Comparison of ENCODE assay signal across 13 cellular contexts in the genomic region with DNA sequence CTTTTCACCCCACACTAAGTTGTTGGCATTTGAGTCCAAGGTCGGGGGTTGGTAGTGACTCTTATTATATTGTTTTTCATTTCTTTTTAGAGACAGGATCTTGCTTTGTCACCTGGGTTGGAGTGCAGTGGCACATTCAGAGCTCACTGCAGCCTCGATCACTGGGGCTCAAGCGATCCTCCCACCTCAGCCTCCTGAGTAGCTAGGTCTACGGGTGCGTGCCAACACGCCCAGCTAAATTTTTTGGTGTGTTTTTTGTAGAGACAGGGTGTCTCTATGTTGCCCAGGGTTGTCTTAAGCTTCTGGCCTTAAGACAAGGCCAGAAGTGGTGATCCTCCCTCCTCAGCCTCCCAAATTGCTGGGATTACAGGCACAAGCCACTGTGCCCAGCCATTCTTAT. TPM values are rescaled to one million over a fixed set of nuclear protein-coding genes. Genes with fewer than 3 reads are reported as not detected.
DNase-seq lines count a peak whose midpoint lies in the region; ATAC-seq and TF ChIP-seq lines count a peak whose summit lies in the region.
"Had no signal": no experiment of that assay in that cellular context is flagged by ENCODE, and none has a peak within 500 bp of the region (broad histone marks: within the 10 kb centered on the region; RNA-seq: fewer than 3 reads in every experiment).

No MANE protein-coding gene starts in this region.

- no peak overlapping the region for H3K4me3 ChIP-seq in right atrium auricular region
- no peak overlapping the region for H3K4me3 ChIP-seq in trophoblast cell (ENCODE audit: low read depth, low read length)
- H3K4me3 ChIP-seq: BLaER1 treated with 17β-estradiol and CSF1 and Interleukin-3, amounts not matched to agents 10 nM and 100 nM had no signal

- H3K4ac ChIP-seq in trophoblast cell (ENCODE audit: low read depth, low read length), result no peak overlapping the region

- peak overlapping the region; percentile 60 to 70 for H3K27ac ChIP-seq in right atrium auricular region
- H3K27ac ChIP-seq in trophoblast cell (ENCODE audit: low read depth, low read length), result no peak overlapping the region
- H3K27ac ChIP-seq: BLaER1 treated with 17β-estradiol and CSF1 and Interleukin-3, amounts not matched to agents 10 nM and 100 nM had no signal

- DNase-seq in right atrium auricular region (ENCODE audit: low spot score), result no peak
- DNase-seq in Right ventricle myocardium inferior (ENCODE audit: missing footprints), result no peak
- no peak for DNase-seq in endothelial cell (ENCODE audit: low spot score)
- DNase-seq in trophoblast cell, result no peak
- DNase-seq in NOMO-1 treated with dmso at 0.1 percent for 144 hours (lab: John Stamatoyannopoulos, UW; ENCODE audit: unreplicated experiment), result no peak
- DNase-seq in NOMO-1 treated with DMSO at 0.1 percent for 48 hours (lab: John Stamatoyannopoulos, UW; ENCODE audit: unreplicated experiment), result no peak
- no peak for DNase-seq in NCI-H1105 treated with DMSO at 0.1 percent for 48 hours (lab: John Stamatoyannopoulos, UW)
- DNase-seq: ACHN; CD4-positive, CD25-positive, alpha-beta regulatory T cell; DMS53; HCEC 1CT; HFFc6 had no signal

- peaks cover 4% of the 10 kb centered on the region for H3K4me1 Mint-ChIP-seq in endothelial cell (ENCODE audit: unreplicated experiment)
- H3K4me1 Mint-ChIP-seq: CD4-positive, CD25-positive, alpha-beta regulatory T cell had no signal

- no peak for TF ChIP-seq CTCF in right atrium auricular region (IDR thresholded peaks at IDR 0.05)
- no peak for TF ChIP-seq CTCF in endothelial cell (IDR thresholded peaks at IDR 0.05; ENCODE audit: unreplicated experiment)

- H3K4me1 ChIP-seq in right atrium auricular region, result peaks cover 0 to 21% of the 10 kb centered on the region in 2 donors
- H3K4me1 ChIP-seq in trophoblast cell (ENCODE audit: control insufficient read depth in 1 of 2, insufficient read depth in 2 of 2, low read length in 2 of 2), result peaks cover 6 to 22% of the 10 kb centered on the region in 2 experiments

- no peaks in the 10 kb centered on the region for H3K36me3 Mint-ChIP-seq in endothelial cell (ENCODE audit: low read depth, unreplicated experiment)
- H3K36me3 Mint-ChIP-seq: CD4-positive, CD25-positive, alpha-beta regulatory T cell had no signal

- peak overlapping the region; percentile 23 for H4K91ac ChIP-seq in trophoblast cell (ENCODE audit: low read depth, low read length)

- no CpG with 5 or more reads among the region's 6 CpGs for WGBS in trophoblast cell (ENCODE audit: extremely low coverage, insufficient coverage, insufficient read length)

- H3K9ac ChIP-seq in trophoblast cell (ENCODE audit: low read length), result no peak overlapping the region
- H3K9ac ChIP-seq: BLaER1 treated with 17β-estradiol and CSF1 and Interleukin-3, amounts not matched to agents 10 nM and 100 nM had no signal

- peaks cover 29% of the 10 kb centered on the region for H3K79me1 ChIP-seq in trophoblast cell (ENCODE audit: low read length)

- H2BK5ac ChIP-seq in trophoblast cell (ENCODE audit: low read depth, low read length, poor library complexity), result no peak overlapping the region

- H4K12ac ChIP-seq in trophoblast cell (ENCODE audit: low read depth, low read length), result no peak overlapping the region

- intact Hi-C loops in Right ventricle myocardium inferior (cut with DNase I), result no loop called here

- no peak overlapping the region for H3K4me2 ChIP-seq in trophoblast cell (ENCODE audit: low read length)
- H3K4me2 ChIP-seq: BLaER1 treated with 17β-estradiol and CSF1 and Interleukin-3, amounts not matched to agents 10 nM and 100 nM had no signal

- ATAC-seq in Right ventricle myocardium inferior, result no peak

- H2AFZ ChIP-seq in trophoblast cell (ENCODE audit: insufficient read depth, low read length, poor library complexity), result no peak overlapping the region

- peak overlapping the region; percentile 61 for H2BK12ac ChIP-seq in trophoblast cell (ENCODE audit: low read length)

- H3K9me3 ChIP-seq in right atrium auricular region (no peaks in the 10 kb centered on the region), trophoblast cell (ENCODE audit: insufficient read depth, low read depth, low read length) (no peaks in the 10 kb centered on the region)
- H3K9me3 ChIP-seq: BLaER1 treated with 17β-estradiol and CSF1 and Interleukin-3, amounts not matched to agents 10 nM and 100 nM had no signal

- no peak overlapping the region for H3K14ac ChIP-seq in trophoblast cell (ENCODE audit: low read length)

- no peaks in the 10 kb centered on the region for H3K27me3 ChIP-seq in right atrium auricular region
- H3K27me3 ChIP-seq in trophoblast cell (ENCODE audit: insufficient read depth, low read length), result no peaks in the 10 kb centered on the region
- H3K27me3 ChIP-seq: BLaER1 treated with 17β-estradiol and CSF1 and Interleukin-3, amounts not matched to agents 10 nM and 100 nM had no signal

- H3K4me3 Mint-ChIP-seq in endothelial cell (ENCODE audit: unreplicated experiment), result peak overlapping the region; percentile 28
- H3K4me3 Mint-ChIP-seq: CD4-positive, CD25-positive, alpha-beta regulatory T cell; HFFc6 had no signal

- H3K23ac ChIP-seq in trophoblast cell (ENCODE audit: low read length), result no peak overlapping the region

- peak overlapping the region; percentile 53 for H2BK120ac ChIP-seq in trophoblast cell (ENCODE audit: insufficient read depth, low read length, poor library complexity)

- no peaks in the 10 kb centered on the region for H3K36me3 ChIP-seq in right atrium auricular region
- no peaks in the 10 kb centered on the region for H3K36me3 ChIP-seq in trophoblast cell (ENCODE audit: control insufficient read depth in 1 of 2, insufficient read depth in 2 of 2, low read length in 2 of 2)
- H3K36me3 ChIP-seq: BLaER1 treated with 17β-estradiol and CSF1 and Interleukin-3, amounts not matched to agents 10 nM and 100 nM had no signal

- H3K27me3 Mint-ChIP-seq in endothelial cell (ENCODE audit: unreplicated experiment), result peaks cover 4% of the 10 kb centered on the region

- H3K79me2 ChIP-seq in trophoblast cell (ENCODE audit: control insufficient read depth, insufficient read depth, low read length, poor library complexity), result no peaks in the 10 kb centered on the region

- no peaks in the 10 kb centered on the region for H3K9me3 Mint-ChIP-seq in endothelial cell (ENCODE audit: unreplicated experiment)

- H4K8ac ChIP-seq in trophoblast cell (ENCODE audit: low read depth, low read length), result no peak overlapping the region

- H3K27ac Mint-ChIP-seq in endothelial cell (ENCODE audit: unreplicated experiment), result no peak overlapping the region
- H3K27ac Mint-ChIP-seq: CD4-positive, CD25-positive, alpha-beta regulatory T cell; HFFc6 had no signal

- H2AK5ac ChIP-seq in trophoblast cell (ENCODE audit: low read length), result peak overlapping the region; percentile 56

- H3K18ac ChIP-seq in trophoblast cell (ENCODE audit: low read length), result no peak overlapping the region

RNA-seq across cellular contexts. Expression of a gene that starts 25.1 kb away (rescaled TPM):
- total RNA-seq in right atrium auricular region (1,000 to 10,000 TPM in 1 of 2 donors, 100 to 1,000 TPM in 1; 680 to 1,303 TPM), Right ventricle myocardium inferior (581 TPM), endothelial cell (ENCODE audit: unreplicated experiment) (216 TPM)
- polyA plus RNA-seq in trophoblast cell (2013), result 330 and 332 TPM in 2 replicates
- total RNA-seq: CD4-positive, CD25-positive, alpha-beta regulatory T cell had no signal
